ENCODE assay signal across 8 cellular contexts in the genomic region with DNA sequence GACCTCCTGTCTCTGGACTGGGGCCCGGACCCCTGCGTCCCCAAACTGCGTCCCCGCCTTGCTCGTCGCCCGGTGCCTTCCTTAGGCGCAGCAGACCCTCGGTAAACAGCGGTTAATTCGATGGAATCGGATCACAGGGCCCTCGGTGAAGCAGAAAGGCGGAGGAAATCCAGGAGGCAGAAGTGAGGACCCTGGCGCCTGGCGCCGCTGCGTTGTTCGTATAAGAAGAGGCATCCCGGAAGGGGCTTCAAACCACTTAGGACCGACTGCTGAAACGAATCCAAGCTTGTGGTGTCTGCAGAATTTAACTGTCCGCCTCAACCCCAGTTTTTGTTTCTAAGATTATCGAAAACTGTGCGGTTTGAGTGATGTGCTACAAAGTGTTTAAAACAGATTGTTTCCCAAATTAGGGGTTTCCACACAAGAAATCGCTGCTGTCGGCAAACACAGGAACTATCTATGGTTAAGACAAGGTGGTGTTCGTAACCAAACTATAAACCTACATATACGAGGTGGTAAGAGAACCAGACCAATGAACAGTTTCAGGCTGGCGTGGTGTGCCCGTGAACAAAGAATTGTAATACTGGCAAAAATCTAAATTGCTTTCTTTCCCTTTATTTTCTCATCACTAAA. TPM values are rescaled to one million over a fixed set of nuclear protein-coding genes. Genes with fewer than 3 reads are reported as not detected.
DNase-seq lines count a peak whose midpoint lies in the region; ATAC-seq and TF ChIP-seq lines count a peak whose summit lies in the region.

No MANE protein-coding gene starts in this region.

- DNase-seq in activated CD8-positive, alpha-beta T cell treated with anti-CD3 and anti-CD28 coated beads for 36 hours, result peak; percentile 14
- DNase-seq in activated CD8-positive, alpha-beta T cell treated with anti-CD3 and anti-CD28 coated beads, Interleukin-2, amount 10 ng/mL, durations not matched to agents 7 days and 5 days, result no peak
- DNase-seq in activated naive CD8-positive, alpha-beta T cell treated with anti-CD3 and anti-CD28 coated beads, Interleukin-2, amount 10 ng/mL, durations not matched to agents 7 days and 5 days, result peak; percentile 28
- DNase-seq in iPS-NIHi7 (ENCODE audit: extremely low spot score) (peak; percentile 31), tibial artery (no peak), HUDEP-2 (lab: John Stamatoyannopoulos, UW; ENCODE audit: unreplicated experiment in 76 of 76) (no peak), NCI-H128 (lab: John Stamatoyannopoulos, UW; ENCODE audit: unreplicated experiment) (no peak), NCI-H2171 (lab: John Stamatoyannopoulos, UW) (no peak)

- CTCF ChIA-PET in activated CD8-positive, alpha-beta T cell treated with anti-CD3 and anti-CD28 coated beads for 36 hours (lab: Charles Lee), result interaction anchor here (1.0 kb wide), 1 partner anchor 11 kb away, joined by 3 read pairs; no protein-coding TSS in a partner anchor
- CTCF ChIA-PET in activated CD8-positive, alpha-beta T cell treated with anti-CD3 and anti-CD28 coated beads, Interleukin-2, amount 10 ng/mL, durations not matched to agents 7 days and 5 days (lab: Charles Lee), result no interaction called here

- H3K36me3 Mint-ChIP-seq in activated CD8-positive, alpha-beta T cell treated with anti-CD3 and anti-CD28 coated beads for 36 hours (ENCODE audit: low read depth), result no peaks in the 10 kb centered on the region
- H3K36me3 Mint-ChIP-seq in activated CD8-positive, alpha-beta T cell treated with anti-CD3 and anti-CD28 coated beads, Interleukin-2, amount 10 ng/mL, durations not matched to agents 7 days and 5 days (ENCODE audit: low read depth), result no peaks in the 10 kb centered on the region
- H3K36me3 Mint-ChIP-seq in activated naive CD8-positive, alpha-beta T cell treated with anti-CD3 and anti-CD28 coated beads, Interleukin-2, amount 10 ng/mL, durations not matched to agents 7 days and 5 days, result no peaks in the 10 kb centered on the region

- H3K4me3 ChIP-seq in tibial artery, result peak overlapping the region; percentile 52 to 56

- intact Hi-C loops in activated CD8-positive, alpha-beta T cell treated with anti-CD3 and anti-CD28 coated beads for 36 hours (cut with micrococcal nuclease), result loop anchor here (5.0 kb wide), 1 partner anchor 50 kb away; no protein-coding TSS in a partner anchor
- intact Hi-C loops in tibial artery (cut with DNase I; ENCODE audit: low total_unique reads), result no loop called here

- POLR2A ChIA-PET in activated CD8-positive, alpha-beta T cell treated with anti-CD3 and anti-CD28 coated beads for 36 hours (lab: Charles Lee), result no interaction called here
- POLR2A ChIA-PET in activated CD8-positive, alpha-beta T cell treated with anti-CD3 and anti-CD28 coated beads, Interleukin-2, amount 10 ng/mL, durations not matched to agents 7 days and 5 days (lab: Charles Lee), result no interaction called here
- POLR2A ChIA-PET in activated naive CD8-positive, alpha-beta T cell treated with anti-CD3 and anti-CD28 coated beads, Interleukin-2, amount 10 ng/mL, durations not matched to agents 7 days and 5 days (lab: Charles Lee), result interaction anchor here (0.6 kb wide), 1 partner anchor 170 kb away, joined by 8 read pairs; no protein-coding TSS in a partner anchor

- H3K27me3 ChIP-seq in tibial artery, result peaks cover 0 to 15% of the 10 kb centered on the region in 2 donors

- no peaks in the 10 kb centered on the region for H3K36me3 ChIP-seq in tibial artery

- H3K27ac ChIP-seq in tibial artery, result peak overlapping the region in 1 of 2 donors; percentile 62

- ATAC-seq in activated CD8-positive, alpha-beta T cell treated with anti-CD3 and anti-CD28 coated beads for 36 hours, result no peak
- ATAC-seq in activated CD8-positive, alpha-beta T cell treated with anti-CD3 and anti-CD28 coated beads, Interleukin-2, amount 10 ng/mL, durations not matched to agents 7 days and 5 days, result no peak
- no peak for ATAC-seq in activated naive CD8-positive, alpha-beta T cell treated with anti-CD3 and anti-CD28 coated beads, Interleukin-2, amount 10 ng/mL, durations not matched to agents 7 days and 5 days (ENCODE audit: low read depth)

- no peak overlapping the region for H3K4me3 Mint-ChIP-seq in activated CD8-positive, alpha-beta T cell treated with anti-CD3 and anti-CD28 coated beads for 36 hours
- H3K4me3 Mint-ChIP-seq in activated CD8-positive, alpha-beta T cell treated with anti-CD3 and anti-CD28 coated beads, Interleukin-2, amount 10 ng/mL, durations not matched to agents 7 days and 5 days, result no peak overlapping the region
- peak overlapping the region; percentile 21 for H3K4me3 Mint-ChIP-seq in activated naive CD8-positive, alpha-beta T cell treated with anti-CD3 and anti-CD28 coated beads, Interleukin-2, amount 10 ng/mL, durations not matched to agents 7 days and 5 days

- no peak for TF ChIP-seq CTCF in activated CD8-positive, alpha-beta T cell treated with anti-CD3 and anti-CD28 coated beads for 36 hours (IDR thresholded peaks at IDR 0.05)
- TF ChIP-seq CTCF in tibial artery (IDR thresholded peaks at IDR 0.05), result no peak

- peaks cover 46% of the 10 kb centered on the region for H3K27me3 Mint-ChIP-seq in activated CD8-positive, alpha-beta T cell treated with anti-CD3 and anti-CD28 coated beads for 36 hours
- peaks cover 45% of the 10 kb centered on the region for H3K27me3 Mint-ChIP-seq in activated CD8-positive, alpha-beta T cell treated with anti-CD3 and anti-CD28 coated beads, Interleukin-2, amount 10 ng/mL, durations not matched to agents 7 days and 5 days (ENCODE audit: low read depth)
- H3K27me3 Mint-ChIP-seq in activated naive CD8-positive, alpha-beta T cell treated with anti-CD3 and anti-CD28 coated beads, Interleukin-2, amount 10 ng/mL, durations not matched to agents 7 days and 5 days, result peaks cover 61% of the 10 kb centered on the region

- no peaks in the 10 kb centered on the region for H3K9me3 Mint-ChIP-seq in activated CD8-positive, alpha-beta T cell treated with anti-CD3 and anti-CD28 coated beads for 36 hours
- no peaks in the 10 kb centered on the region for H3K9me3 Mint-ChIP-seq in activated CD8-positive, alpha-beta T cell treated with anti-CD3 and anti-CD28 coated beads, Interleukin-2, amount 10 ng/mL, durations not matched to agents 7 days and 5 days (ENCODE audit: insufficient read depth)
- H3K9me3 Mint-ChIP-seq in activated naive CD8-positive, alpha-beta T cell treated with anti-CD3 and anti-CD28 coated beads, Interleukin-2, amount 10 ng/mL, durations not matched to agents 7 days and 5 days, result peaks cover 2% of the 10 kb centered on the region

- peaks cover 0 to 17% (median 11%) of the 10 kb centered on the region in 4 donors for H3K4me1 ChIP-seq in tibial artery

- peaks cover 10% of the 10 kb centered on the region for H3K4me1 Mint-ChIP-seq in activated CD8-positive, alpha-beta T cell treated with anti-CD3 and anti-CD28 coated beads for 36 hours (ENCODE audit: low read depth)
- peaks cover 14% of the 10 kb centered on the region for H3K4me1 Mint-ChIP-seq in activated CD8-positive, alpha-beta T cell treated with anti-CD3 and anti-CD28 coated beads, Interleukin-2, amount 10 ng/mL, durations not matched to agents 7 days and 5 days (ENCODE audit: low read depth)
- no peaks in the 10 kb centered on the region for H3K4me1 Mint-ChIP-seq in activated naive CD8-positive, alpha-beta T cell treated with anti-CD3 and anti-CD28 coated beads, Interleukin-2, amount 10 ng/mL, durations not matched to agents 7 days and 5 days

- H3K27ac Mint-ChIP-seq in activated CD8-positive, alpha-beta T cell treated with anti-CD3 and anti-CD28 coated beads for 36 hours, result no peak overlapping the region
- no peak overlapping the region for H3K27ac Mint-ChIP-seq in activated CD8-positive, alpha-beta T cell treated with anti-CD3 and anti-CD28 coated beads, Interleukin-2, amount 10 ng/mL, durations not matched to agents 7 days and 5 days
- H3K27ac Mint-ChIP-seq in activated naive CD8-positive, alpha-beta T cell treated with anti-CD3 and anti-CD28 coated beads, Interleukin-2, amount 10 ng/mL, durations not matched to agents 7 days and 5 days, result no peak overlapping the region

- H3K9me3 ChIP-seq in tibial artery, result no peaks in the 10 kb centered on the region

RNA-seq across cellular contexts. Expression of a gene that starts 0.8 kb away (rescaled TPM):
- under 1 TPM; 0.38 to 0.65 TPM for total RNA-seq in activated CD8-positive, alpha-beta T cell treated with anti-CD3 and anti-CD28 coated beads for 36 hours
- not detected for total RNA-seq in activated CD8-positive, alpha-beta T cell treated with anti-CD3 and anti-CD28 coated beads, Interleukin-2, amount 10 ng/mL, durations not matched to agents 7 days and 5 days
- total RNA-seq in activated naive CD8-positive, alpha-beta T cell treated with anti-CD3 and anti-CD28 coated beads, Interleukin-2, amount 10 ng/mL, durations not matched to agents 7 days and 5 days, result not detected

Comparison
In these comparisons a context has a peak if more than half of its experiments do, and no peak if none do; other contexts are left out.
1. DNase-seq: peak in activated CD8-positive, alpha-beta T cell treated with anti-CD3 and anti-CD28 coated beads for 36 hours (single experiment), activated naive CD8-positive, alpha-beta T cell treated with anti-CD3 and anti-CD28 coated beads, Interleukin-2, amount 10 ng/mL, durations not matched to agents 7 days and 5 days (single experiment) and iPS-NIHi7 (single experiment); none in activated CD8-positive, alpha-beta T cell treated with anti-CD3 and anti-CD28 coated beads, Interleukin-2, amount 10 ng/mL, durations not matched to agents 7 days and 5 days (single experiment), tibial artery (0 of 2), HUDEP-2 (0 of 76), NCI-H128 (single experiment) and NCI-H2171 (single experiment).